8 cellular contexts compared by ENCODE assay signal in genomic region chr15:44853304-44853950, GRCh38.
A peak's percentile ranks its signal among the peaks of the same experiment; 100 is the strongest.
DNase-seq lines count a peak whose midpoint lies in the region; ATAC-seq and TF ChIP-seq lines count a peak whose summit lies in the region.
"Not testable (repeated sequence)": the region's sequence is repeated elsewhere in the genome, so short reads cannot be mapped to it uniquely, and the experiment has no call there.

No MANE protein-coding gene starts in this region.

- peak; percentile 91 for TF ChIP-seq CTCF in CD14-positive monocyte (IDR thresholded peaks at IDR 0.05)

- not testable (repeated sequence) for H3K9ac ChIP-seq in NT2/D1 (ENCODE audit: insufficient read length, low read depth)

- H3K4me3 ChIP-seq in NT2/D1 (ENCODE audit: insufficient read length, low read depth): not testable (repeated sequence)

- H3K4me3 Mint-ChIP-seq in CD14-positive monocyte: peak overlapping the region in 1 of 2 donors; percentile 65
- not testable (repeated sequence) for H3K4me3 Mint-ChIP-seq in activated CD4-positive, alpha-beta memory T cell treated with anti-CD3 and anti-CD28 coated beads, Interleukin-2, amount 10 ng/mL, durations not matched to agents 7 days and 5 days

- H3K36me3 ChIP-seq in NT2/D1 (ENCODE audit: insufficient read depth, insufficient read length, low read length): not testable (repeated sequence)

- not testable (repeated sequence) for H3K27me3 Mint-ChIP-seq in CD14-positive monocyte (ENCODE audit: low read depth in 3 of 3); activated CD4-positive, alpha-beta memory T cell treated with anti-CD3 and anti-CD28 coated beads, Interleukin-2, amount 10 ng/mL, durations not matched to agents 7 days and 5 days

- not testable (repeated sequence) for H3K4me1 ChIP-seq in NT2/D1 (ENCODE audit: insufficient read depth, insufficient read length)

- intact Hi-C loops in CD14-positive monocyte (cut with micrococcal nuclease): loop anchor here (5.0 kb wide), 1 partner anchor 184 kb away; no protein-coding TSS in a partner anchor

- ATAC-seq in GM19328 (IDR thresholded peaks at IDR 0.05; ENCODE audit: unreplicated experiment): peak; percentile 62

- peak; percentile 62 for DNase-seq in CD14-positive monocyte (ENCODE audit: low spot score)
- peak; percentile 49 for DNase-seq in HuH-7 (ENCODE audit: low spot score)
- peak; percentile 27 for DNase-seq in NT2/D1 (ENCODE audit: low read depth, low spot score)
- DNase-seq in activated CD4-positive, alpha-beta memory T cell treated with anti-CD3 and anti-CD28 coated beads, Interleukin-2, amount 10 ng/mL, durations not matched to agents 7 days and 5 days: peak; percentile 74
- peak; percentile 63 for DNase-seq in ecto neural progenitor cell (ENCODE audit: low spot score)
- DNase-seq in lung microvascular endothelial cell (ENCODE audit: low read depth in 2 of 2): peak; percentile 40 to 45
- DNase-seq in stimulated activated CD8-positive, alpha-beta memory T cell treated with anti-CD3 and anti-CD28 coated beads, Interleukin-12 subunit alpha, Interleukin-12 subunit beta, amount 100 ng/mL, for 4 hours (ENCODE audit: low read depth): peak; percentile 25

- peaks cover 14% of the 10 kb centered on the region for H3K4me1 Mint-ChIP-seq in CD14-positive monocyte
- H3K4me1 Mint-ChIP-seq in activated CD4-positive, alpha-beta memory T cell treated with anti-CD3 and anti-CD28 coated beads, Interleukin-2, amount 10 ng/mL, durations not matched to agents 7 days and 5 days: not testable (repeated sequence)

- not testable (repeated sequence) for H3K9me3 Mint-ChIP-seq in CD14-positive monocyte; activated CD4-positive, alpha-beta memory T cell treated with anti-CD3 and anti-CD28 coated beads, Interleukin-2, amount 10 ng/mL, durations not matched to agents 7 days and 5 days

- not testable (repeated sequence) for H3K27me3 ChIP-seq in NT2/D1 (ENCODE audit: insufficient read depth, insufficient read length)

- H3K9me3 ChIP-seq in NT2/D1 (ENCODE audit: insufficient read depth, low read length): not testable (repeated sequence)

- CTCF ChIA-PET in activated CD4-positive, alpha-beta memory T cell treated with anti-CD3 and anti-CD28 coated beads, Interleukin-2, amount 10 ng/mL, durations not matched to agents 7 days and 5 days (lab: Charles Lee): interaction anchor here (0.6 to 2.5 kb wide), 19 partner anchors 12 to 275 kb away, joined by 3 to 24 read pairs (median 4); no protein-coding TSS in a partner anchor

- H3K36me3 Mint-ChIP-seq in CD14-positive monocyte; activated CD4-positive, alpha-beta memory T cell treated with anti-CD3 and anti-CD28 coated beads, Interleukin-2, amount 10 ng/mL, durations not matched to agents 7 days and 5 days (ENCODE audit: low read depth): not testable (repeated sequence)

- not testable (repeated sequence) for H3K27ac Mint-ChIP-seq in CD14-positive monocyte; activated CD4-positive, alpha-beta memory T cell treated with anti-CD3 and anti-CD28 coated beads, Interleukin-2, amount 10 ng/mL, durations not matched to agents 7 days and 5 days

- POLR2A ChIA-PET in activated CD4-positive, alpha-beta memory T cell treated with anti-CD3 and anti-CD28 coated beads, Interleukin-2, amount 10 ng/mL, durations not matched to agents 7 days and 5 days (lab: Charles Lee): interaction anchor here (0.9 kb wide), 1 partner anchor 118 kb away, joined by 3 read pairs; no protein-coding TSS in a partner anchor
